Comparison of ENCODE assay signal across 10 cellular contexts in genomic region chr9:88651682-88652633, GRCh38.
DNase-seq lines count a peak whose midpoint lies in the region; ATAC-seq, FAIRE-seq and TF ChIP-seq lines count a peak whose summit lies in the region.
"Had no signal": no experiment of that assay in that cellular context is flagged by ENCODE, and none has a peak within 500 bp of the region (broad histone marks: within the 10 kb centered on the region; RNA-seq: fewer than 3 reads in every experiment).

No MANE protein-coding gene starts in this region.

- no peak overlapping the region for H3K27ac Mint-ChIP-seq in activated naive CD4-positive, alpha-beta T cell treated with anti-CD3 and anti-CD28 coated beads, Interleukin-2, amount 10 ng/mL, durations not matched to agents 7 days and 5 days
- no peak overlapping the region for H3K27ac Mint-ChIP-seq in effector memory CD8-positive, alpha-beta T cell

- FAIRE-seq in RCC 7860 (lab: Jason Lieb, UNC), result peak; percentile 98

- no peaks in the 10 kb centered on the region for H3K4me1 Mint-ChIP-seq in activated naive CD4-positive, alpha-beta T cell treated with anti-CD3 and anti-CD28 coated beads, Interleukin-2, amount 10 ng/mL, durations not matched to agents 7 days and 5 days
- no peaks in the 10 kb centered on the region for H3K4me1 Mint-ChIP-seq in effector memory CD8-positive, alpha-beta T cell (ENCODE audit: low read depth in 2 of 2)

- no peaks in the 10 kb centered on the region for H3K36me3 Mint-ChIP-seq in activated naive CD4-positive, alpha-beta T cell treated with anti-CD3 and anti-CD28 coated beads, Interleukin-2, amount 10 ng/mL, durations not matched to agents 7 days and 5 days
- H3K36me3 Mint-ChIP-seq in effector memory CD8-positive, alpha-beta T cell (ENCODE audit: insufficient read depth), result no peaks in the 10 kb centered on the region

- H3K4me3 Mint-ChIP-seq in activated naive CD4-positive, alpha-beta T cell treated with anti-CD3 and anti-CD28 coated beads, Interleukin-2, amount 10 ng/mL, durations not matched to agents 7 days and 5 days, result no peak overlapping the region
- H3K4me3 Mint-ChIP-seq in effector memory CD8-positive, alpha-beta T cell, result no peak overlapping the region

- DNase-seq in AG08395 (ENCODE audit: low spot score) (peak; percentile 96), RCC 7860 (ENCODE audit: low spot score) (peak; percentile 97), fibroblast of mammary gland (ENCODE audit: low read depth) (peak; percentile 99), non-pigmented ciliary epithelial cell (ENCODE audit: low read depth) (peak; percentile 93), dermis blood vessel endothelial cell (no peak), NCI-H2196 treated with DMSO at 0.1 percent for 48 hours (lab: John Stamatoyannopoulos, UW; ENCODE audit: unreplicated experiment) (no peak)
- no peak for DNase-seq in activated naive CD4-positive, alpha-beta T cell treated with anti-CD3 and anti-CD28 coated beads, Interleukin-2, amount 10 ng/mL, durations not matched to agents 7 days and 5 days
- DNase-seq in effector memory CD8-positive, alpha-beta T cell, result no peak
- DNase-seq: DND-41; stimulated activated CD4-positive, alpha-beta T cell treated with anti-CD3 and anti-CD28 coated beads, Interleukin-2, amount 100 ng/mL, for 48 hours had no signal

- TF ChIP-seq CTCF in fibroblast of mammary gland (conservative IDR thresholded peaks at IDR 0.05; ENCODE audit: control insufficient read depth, insufficient read depth, low read depth, low read length), result peak; percentile 44

- CTCF ChIA-PET in activated naive CD4-positive, alpha-beta T cell treated with anti-CD3 and anti-CD28 coated beads, Interleukin-2, amount 10 ng/mL, durations not matched to agents 7 days and 5 days (lab: Charles Lee), result no interaction called here

- no peaks in the 10 kb centered on the region for H3K9me3 Mint-ChIP-seq in activated naive CD4-positive, alpha-beta T cell treated with anti-CD3 and anti-CD28 coated beads, Interleukin-2, amount 10 ng/mL, durations not matched to agents 7 days and 5 days
- H3K9me3 Mint-ChIP-seq in effector memory CD8-positive, alpha-beta T cell, result no peaks in the 10 kb centered on the region

- peaks cover 9% of the 10 kb centered on the region for H3K27me3 Mint-ChIP-seq in activated naive CD4-positive, alpha-beta T cell treated with anti-CD3 and anti-CD28 coated beads, Interleukin-2, amount 10 ng/mL, durations not matched to agents 7 days and 5 days
- peaks cover 33 to 48% of the 10 kb centered on the region in 2 donors for H3K27me3 Mint-ChIP-seq in effector memory CD8-positive, alpha-beta T cell

- no peak for ATAC-seq in effector memory CD8-positive, alpha-beta T cell (replicated peaks)

- peak overlapping the region; percentile 30 for H3K4me3 ChIP-seq in fibroblast of mammary gland (ENCODE audit: control insufficient read depth, low read depth, low read length)

Comparison
In these comparisons a context has a peak if more than half of its experiments do, and no peak if none do; other contexts are left out.
1. DNase-seq: peak in AG08395 (single experiment), RCC 7860 (single experiment), fibroblast of mammary gland (single experiment) and non-pigmented ciliary epithelial cell (single experiment); none in activated naive CD4-positive, alpha-beta T cell treated with anti-CD3 and anti-CD28 coated beads, Interleukin-2, amount 10 ng/mL, durations not matched to agents 7 days and 5 days (single experiment), dermis blood vessel endothelial cell (single experiment), NCI-H2196 treated with DMSO at 0.1 percent for 48 hours (single experiment) and effector memory CD8-positive, alpha-beta T cell (0 of 3).